In genomic region chr19:40232949-40233810, GRCh38 we compare ENCODE assay signal across 27 cellular contexts. TPM values are rescaled to one million over a fixed set of nuclear protein-coding genes. Genes with fewer than 3 reads are reported as not detected.
"Had no signal": no experiment of that assay in that cellular context is flagged by ENCODE, and none has a peak within 500 bp of the region (broad histone marks: within the 10 kb centered on the region; RNA-seq: fewer than 3 reads in every experiment).

No MANE protein-coding gene starts in this region.

- H3K27ac Mint-ChIP-seq: activated naive CD4-positive, alpha-beta T cell treated with anti-CD3 and anti-CD28 coated beads, Interleukin-2, amount 10 ng/mL, durations not matched to agents 7 days and 5 days; activated naive CD8-positive, alpha-beta T cell treated with anti-CD3 and anti-CD28 coated beads, Interleukin-2, amount 50 U/mL, for 24 hours; stimulated activated naive CD8-positive, alpha-beta T cell treated with anti-CD3 and anti-CD28 coated beads, Interleukin-15, Interleukin-2, amounts not matched to agents 100 ng/mL and 50 ng/mL, for 24 hours had no signal

- H3K9me3 Mint-ChIP-seq: activated naive CD4-positive, alpha-beta T cell treated with anti-CD3 and anti-CD28 coated beads, Interleukin-2, amount 10 ng/mL, durations not matched to agents 7 days and 5 days; activated naive CD8-positive, alpha-beta T cell treated with anti-CD3 and anti-CD28 coated beads, Interleukin-2, amount 50 U/mL, for 24 hours; nephron; stimulated activated naive CD8-positive, alpha-beta T cell treated with anti-CD3 and anti-CD28 coated beads, Interleukin-15, Interleukin-2, amounts not matched to agents 100 ng/mL and 50 ng/mL, for 24 hours had no signal

- H3K4me1 ChIP-seq: suprapubic skin had no signal

- H3K27me3 Mint-ChIP-seq: activated naive CD8-positive, alpha-beta T cell treated with anti-CD3 and anti-CD28 coated beads, Interleukin-2, amount 50 U/mL, for 24 hours; stimulated activated naive CD8-positive, alpha-beta T cell treated with anti-CD3 and anti-CD28 coated beads, Interleukin-15, Interleukin-2, amounts not matched to agents 100 ng/mL and 50 ng/mL, for 24 hours had no signal

- H3K27me3 ChIP-seq: brain microvascular endothelial cell, gastroesophageal sphincter, heart left ventricle, suprapubic skin, vagina had no signal

- H3K4me3 ChIP-seq: coronary artery, gastroesophageal sphincter, heart left ventricle, lower lobe of right lung, skin epidermis, suprapubic skin, transverse colon, vagina had no signal

- H3K9me3 ChIP-seq: gastroesophageal sphincter, heart left ventricle, lower lobe of right lung, suprapubic skin, transverse colon, vagina had no signal

- H3K4me3 Mint-ChIP-seq: activated naive CD4-positive, alpha-beta T cell treated with anti-CD3 and anti-CD28 coated beads, Interleukin-2, amount 10 ng/mL, durations not matched to agents 7 days and 5 days; activated naive CD8-positive, alpha-beta T cell treated with anti-CD3 and anti-CD28 coated beads, Interleukin-2, amount 50 U/mL, for 24 hours; nephron; stimulated activated naive CD8-positive, alpha-beta T cell treated with anti-CD3 and anti-CD28 coated beads, Interleukin-15, Interleukin-2, amounts not matched to agents 100 ng/mL and 50 ng/mL, for 24 hours had no signal

- ATAC-seq: activated naive CD8-positive, alpha-beta T cell treated with anti-CD3 and anti-CD28 coated beads, Interleukin-2, amount 50 U/mL, for 24 hours; gastroesophageal sphincter had no signal

- DNase-seq: activated CD4-positive, alpha-beta T cell treated with anti-CD3 and anti-CD28 coated beads for 1 hour; activated CD8-positive, alpha-beta memory T cell treated with anti-CD3 and anti-CD28 coated beads for 24 hours; activated CD8-positive, alpha-beta memory T cell treated with anti-CD3 and anti-CD28 coated beads, Interleukin-2, amount 50 U/mL, for 48 hours; activated effector memory CD4-positive, alpha-beta T cell treated with Interleukin-2 at 50 U/mL for 16 hours; activated naive CD4-positive, alpha-beta T cell treated with anti-CD3 and anti-CD28 coated beads, Interleukin-2, amount 10 ng/mL, durations not matched to agents 7 days and 5 days; activated naive CD8-positive, alpha-beta T cell treated with anti-CD3 and anti-CD28 coated beads, Interleukin-2, amount 50 U/mL, for 24 hours; activated T-cell treated with anti-CD3 and anti-CD28 coated beads, Interleukin-2, amount 50 U/mL, for 48 hours; anterior cingulate cortex; brain microvascular endothelial cell; kidney glomerular epithelial cell; lower lobe of right lung; midbrain; nucleus accumbens; retina; transverse colon; WERI-Rb-1 had no signal

- H3K27ac ChIP-seq: brain microvascular endothelial cell, coronary artery, gastroesophageal sphincter, skin epidermis, suprapubic skin, transverse colon, vagina, WERI-Rb-1 had no signal

RNA-seq across cellular contexts. Expression of gene CCNP, which starts 6.7 kb away (rescaled TPM):
- total RNA-seq: lower lobe of right lung, vagina had no signal
- polyA plus RNA-seq: heart left ventricle had no signal

RNA-seq across cellular contexts. Expression of gene TTC9B, which starts 15.0 kb away (rescaled TPM):
- total RNA-seq: gastroesophageal sphincter; heart left ventricle; lower lobe of right lung; posterior vena cava; suprapubic skin; T-helper 2 cell treated with Interferon-gamma antibody and Interleukin-4, amounts not matched to agents 100 ng/mL and 5 ng/mL, for 36 hours; transverse colon; vagina had no signal
- polyA plus RNA-seq: esophagus, heart left ventricle had no signal
